8 cellular contexts compared by ENCODE assay signal in genomic region chr7:100396421-100396982, GRCh38. TPM values are rescaled to one million over a fixed set of nuclear protein-coding genes. Genes with fewer than 3 reads are reported as not detected.
DNase-seq lines count a peak whose midpoint lies in the region; ATAC-seq and TF ChIP-seq lines count a peak whose summit lies in the region.

No MANE protein-coding gene starts in this region.

- H3K9me3 ChIP-seq in CD8-positive, alpha-beta T cell (ENCODE audit: low read length): no peaks in the 10 kb centered on the region

- H3K36me3 ChIP-seq in CD8-positive, alpha-beta T cell (ENCODE audit: insufficient read depth, low read length): no peaks in the 10 kb centered on the region
- H3K36me3 ChIP-seq in mesendoderm (ENCODE audit: control insufficient read depth, insufficient read depth, low read length): no peaks in the 10 kb centered on the region

- no peak overlapping the region for H2BK120ac ChIP-seq in mesendoderm (ENCODE audit: low read depth, low read length)

- H2BK5ac ChIP-seq in mesendoderm (ENCODE audit: low read length): no peak overlapping the region

- DNase-seq in CD8-positive, alpha-beta T cell: peak in 2 of 7 experiments; percentile 29 to 36
- DNase-seq in superior temporal gyrus (ENCODE audit: extremely low spot score): no peak
- no peak for DNase-seq in amniotic stem cell (lab: John Stamatoyannopoulos, UW)
- no peak for DNase-seq in mesendoderm
- no peak for DNase-seq in AG08396 (ENCODE audit: low spot score)

- intact Hi-C loops in CD8-positive, alpha-beta T cell (cut with DNase I, micrococcal nuclease): no loop called here

- POLR2A ChIA-PET in CD8-positive, alpha-beta T cell (lab: Charles Lee): interaction anchor here (0.6 to 0.7 kb wide), 2 partner anchors 51 to 886 kb away, joined by 3 to 4 read pairs; no protein-coding TSS in a partner anchor

- no peak overlapping the region for H4K5ac ChIP-seq in mesendoderm (ENCODE audit: low read length)

- peak; percentile 85 for ATAC-seq in CD8-positive, alpha-beta T cell
- ATAC-seq in GM19467 (IDR thresholded peaks at IDR 0.05; ENCODE audit: unreplicated experiment): peak; percentile 87
- peak; percentile 87 for ATAC-seq in HG03520 (IDR thresholded peaks at IDR 0.05; ENCODE audit: unreplicated experiment)

- WGBS in mesendoderm (ENCODE audit: extremely low coverage, insufficient coverage, low lambda C conversion rate): no CpG with 5 or more reads among the region's 9 CpGs

- no peak overlapping the region for H3K27ac ChIP-seq in CD8-positive, alpha-beta T cell (ENCODE audit: low read depth, low read length)
- no peak overlapping the region for H3K27ac ChIP-seq in mesendoderm (ENCODE audit: low read depth, low read length)

- peaks cover 2% of the 10 kb centered on the region for H3K27me3 Mint-ChIP-seq in CD8-positive, alpha-beta T cell (ENCODE audit: low read depth)
- H3K27me3 Mint-ChIP-seq in activated naive CD4-positive, alpha-beta T cell treated with anti-CD3 and anti-CD28 coated beads, Interleukin-2, amount 50 U/mL, for 24 hours: no peaks in the 10 kb centered on the region

- no peak overlapping the region for H3K23ac ChIP-seq in mesendoderm (ENCODE audit: low read length)

- CTCF ChIA-PET in CD8-positive, alpha-beta T cell (lab: Charles Lee): interaction anchor here (0.6 to 2.5 kb wide), 2 partner anchors 11 to 188 kb away, joined by 3 to 7 read pairs; no protein-coding TSS in a partner anchor

- H3K79me1 ChIP-seq in mesendoderm (ENCODE audit: low read length): no peaks in the 10 kb centered on the region

- H3K36me3 Mint-ChIP-seq in CD8-positive, alpha-beta T cell: peaks cover under 1% of the 10 kb centered on the region
- peaks cover 5% of the 10 kb centered on the region for H3K36me3 Mint-ChIP-seq in activated naive CD4-positive, alpha-beta T cell treated with anti-CD3 and anti-CD28 coated beads, Interleukin-2, amount 50 U/mL, for 24 hours

- H3K79me2 ChIP-seq in mesendoderm (ENCODE audit: control insufficient read depth, insufficient read depth, low read length): no peaks in the 10 kb centered on the region

- H3K27me3 ChIP-seq in CD8-positive, alpha-beta T cell (ENCODE audit: insufficient read depth, low read length): no peaks in the 10 kb centered on the region
- H3K27me3 ChIP-seq in mesendoderm (ENCODE audit: insufficient read depth, low read length, poor library complexity): no peaks in the 10 kb centered on the region

- H3K4me2 ChIP-seq in mesendoderm (ENCODE audit: low read length): no peak overlapping the region

- no peak overlapping the region for H3K9ac ChIP-seq in mesendoderm (ENCODE audit: low read length)

- no peak overlapping the region for H3K18ac ChIP-seq in mesendoderm (ENCODE audit: low read length)

- H3K27ac Mint-ChIP-seq in CD8-positive, alpha-beta T cell: peak overlapping the region; percentile 55
- peak overlapping the region; percentile 88 for H3K27ac Mint-ChIP-seq in activated naive CD4-positive, alpha-beta T cell treated with anti-CD3 and anti-CD28 coated beads, Interleukin-2, amount 50 U/mL, for 24 hours

- H2AK5ac ChIP-seq in mesendoderm (ENCODE audit: low read length): no peak overlapping the region

- H3K4me1 Mint-ChIP-seq in CD8-positive, alpha-beta T cell (ENCODE audit: low read depth): peaks cover 12% of the 10 kb centered on the region
- peaks cover 27% of the 10 kb centered on the region for H3K4me1 Mint-ChIP-seq in activated naive CD4-positive, alpha-beta T cell treated with anti-CD3 and anti-CD28 coated beads, Interleukin-2, amount 50 U/mL, for 24 hours

- no peak overlapping the region for H3K56ac ChIP-seq in mesendoderm (ENCODE audit: low read length)

- H3K4ac ChIP-seq in mesendoderm (ENCODE audit: low read depth, low read length): no peak overlapping the region

- H3K4me1 ChIP-seq in CD8-positive, alpha-beta T cell (ENCODE audit: insufficient read depth, low read length): peaks cover 8% of the 10 kb centered on the region
- H3K4me1 ChIP-seq in mesendoderm (ENCODE audit: control insufficient read depth, low read depth, low read length): no peaks in the 10 kb centered on the region

- H3K4me3 ChIP-seq in CD8-positive, alpha-beta T cell (ENCODE audit: low read depth, low read length): no peak overlapping the region
- no peak overlapping the region for H3K4me3 ChIP-seq in mesendoderm (ENCODE audit: low read length)

- TF ChIP-seq CTCF in CD8-positive, alpha-beta T cell (IDR thresholded peaks at IDR 0.05): no peak

- H3K9me3 Mint-ChIP-seq in CD8-positive, alpha-beta T cell: no peaks in the 10 kb centered on the region
- no peaks in the 10 kb centered on the region for H3K9me3 Mint-ChIP-seq in activated naive CD4-positive, alpha-beta T cell treated with anti-CD3 and anti-CD28 coated beads, Interleukin-2, amount 50 U/mL, for 24 hours

- H3K4me3 Mint-ChIP-seq in CD8-positive, alpha-beta T cell: peak overlapping the region; percentile 62
- peak overlapping the region; percentile 81 for H3K4me3 Mint-ChIP-seq in activated naive CD4-positive, alpha-beta T cell treated with anti-CD3 and anti-CD28 coated beads, Interleukin-2, amount 50 U/mL, for 24 hours

- no peak overlapping the region for H2BK15ac ChIP-seq in mesendoderm (replicated peaks; ENCODE audit: low read depth)

- no peak overlapping the region for H4K8ac ChIP-seq in mesendoderm (ENCODE audit: low read depth, low read length)

RNA-seq across cellular contexts. Expression of gene PILRA, which starts 23.2 kb away (rescaled TPM):
- total RNA-seq in CD8-positive, alpha-beta T cell: 10 to 100 TPM in 1 of 2 experiments, 1 to 10 TPM in 1; 8.9 to 10.2 TPM
- 1.7 TPM for polyA plus RNA-seq in mesendoderm (2013, experiment 1 of 2)
- 1.9 TPM for polyA plus RNA-seq in mesendoderm (2013, experiment 2 of 2)

RNA-seq across cellular contexts. Expression of gene ZCWPW1, which starts 32.0 kb away (rescaled TPM):
- 1 to 10 TPM; 5.0 to 5.7 TPM for total RNA-seq in CD8-positive, alpha-beta T cell
- 1.1 TPM for polyA plus RNA-seq in mesendoderm (2013, experiment 1 of 2)
- polyA plus RNA-seq in mesendoderm (2013, experiment 2 of 2): 0.95 TPM

RNA-seq across cellular contexts. Expression of gene MEPCE, which starts 33.1 kb away (rescaled TPM):
- total RNA-seq in CD8-positive, alpha-beta T cell: 10 to 100 TPM; 69.3 to 73.3 TPM
- 33.8 TPM for polyA plus RNA-seq in mesendoderm (2013, experiment 1 of 2)
- polyA plus RNA-seq in mesendoderm (2013, experiment 2 of 2): 34.3 TPM

RNA-seq across cellular contexts. Expression of gene PILRB, which starts 38.6 kb away (rescaled TPM):
- total RNA-seq in CD8-positive, alpha-beta T cell: 10 to 100 TPM; 73.6 to 84.3 TPM
- 12.7 TPM for polyA plus RNA-seq in mesendoderm (2013, experiment 1 of 2)
- polyA plus RNA-seq in mesendoderm (2013, experiment 2 of 2): 12.6 TPM

RNA-seq across cellular contexts. Expression of gene PPP1R35, which starts 39.8 kb away (rescaled TPM):
- total RNA-seq in CD8-positive, alpha-beta T cell: 10 to 100 TPM; 29.4 to 33.5 TPM
- polyA plus RNA-seq in mesendoderm (2013, experiment 1 of 2): 58.9 TPM
- polyA plus RNA-seq in mesendoderm (2013, experiment 2 of 2): 59.9 TPM
